1 cellular context compared by ENCODE assay signal in genomic region chr2:113080134-113080533, GRCh38.
A peak's percentile ranks its signal among the peaks of the same experiment; 100 is the strongest.
TF ChIP-seq lines count a peak whose summit lies in the region.

No MANE protein-coding gene starts in this region.

TF ChIP-seq in K562, 482 proteins besides CTCF, POLR2A, EP300 and RAD21 (continues in another document):
- TF ChIP-seq ZNF695 (CRISPR knock-in tag; IDR thresholded peaks at IDR 0.05) (no peak), DIDO1 (tag; IDR thresholded peaks at IDR 0.05; ENCODE audit: low read depth) (no peak), ARID3A (IDR thresholded peaks at IDR 0.05; ENCODE audit: borderline replicate concordance, low read depth, low read length) (no peak), STAT6 (CRISPR knock-in tag; IDR thresholded peaks at IDR 0.05) (no peak), ZNF511 (CRISPR knock-in tag; IDR thresholded peaks at IDR 0.05) (no peak), MAZ (CRISPR knock-in tag; conservative IDR thresholded peaks at IDR 0.05 in 1 of 2, IDR thresholded peaks at IDR 0.05 in 1 of 2) (peak in 1 of 2 experiments; percentile 61; a peak in 2 of 4 replicates), U2AF1 (optimal IDR thresholded peaks at IDR 0.05; ENCODE audit: low read depth, low read length) (no peak), STAG1 (CRISPR knock-in tag; IDR thresholded peaks at IDR 0.05; ENCODE audit: borderline replicate concordance) (peak; percentile 46; the same call in 1 of the 2 replicates), PATZ1 (CRISPR knock-in tag; IDR thresholded peaks at IDR 0.05; ENCODE audit: borderline replicate concordance) (no peak), SMC3 (conservative IDR thresholded peaks at IDR 0.05; ENCODE audit: insufficient read depth, low read depth, low read length) (peak; percentile 50; the same call in 1 of the 2 replicates), TFAP4 (CRISPR knock-in tag; IDR thresholded peaks at IDR 0.05; ENCODE audit: borderline replicate concordance) (no peak), JUNB (CRISPR knock-in tag; conservative IDR thresholded peaks at IDR 0.05) (no peak), PYGO2 (tag; IDR thresholded peaks at IDR 0.05) (no peak), CREB3L1 (IDR thresholded peaks at IDR 0.05; ENCODE audit: borderline replicate concordance, low read depth) (no peak), CXXC5 (CRISPR knock-in tag; IDR thresholded peaks at IDR 0.05) (peak; percentile 45; the same call in 1 of the 2 replicates), JUND (IDR thresholded peaks at IDR 0.05; ENCODE audit: borderline replicate concordance, low read depth, low read length) (peak; percentile 30; the same call in 1 of the 2 replicates), JUND (tag; IDR thresholded peaks at IDR 0.05; ENCODE audit: borderline replicate concordance, low read depth, low read length) (no peak; the same call in 2 of the 3 replicates), ZNF133 (CRISPR knock-in tag; IDR thresholded peaks at IDR 0.05) (no peak), DEAF1 (CRISPR knock-in tag; IDR thresholded peaks at IDR 0.05) (peak; percentile 84), L3MBTL2 (IDR thresholded peaks at IDR 0.05) (no peak), ZNF280A (IDR thresholded peaks at IDR 0.05; ENCODE audit: low read depth, partially characterized antibody) (no peak), GABPB2 (CRISPR knock-in tag; conservative IDR thresholded peaks at IDR 0.05) (no peak), NR4A1 (CRISPR knock-in tag; IDR thresholded peaks at IDR 0.05) (no peak), NR4A1 (tag; IDR thresholded peaks at IDR 0.05) (no peak), NCOR1 (IDR thresholded peaks at IDR 0.05) (no peak), KLF16 (IDR thresholded peaks at IDR 0.05) (no peak), PCBP1 (IDR thresholded peaks at IDR 0.05; ENCODE audit: low read depth, low read length, poor library complexity, severe bottlenecking) (no peak), TCFL5 (CRISPR knock-in tag; conservative IDR thresholded peaks at IDR 0.05) (no peak), ZNF408 (CRISPR knock-in tag; IDR thresholded peaks at IDR 0.05; ENCODE audit: low read depth) (no peak), ESRRA (IDR thresholded peaks at IDR 0.05; ENCODE audit: borderline replicate concordance, low read depth) (no peak), THRB (CRISPR knock-in tag; conservative IDR thresholded peaks at IDR 0.05) (no peak), ZBTB11 (CRISPR knock-in tag; IDR thresholded peaks at IDR 0.05) (no peak), THRA (IDR thresholded peaks at IDR 0.05) (no peak), EWSR1 (IDR thresholded peaks at IDR 0.05; ENCODE audit: borderline replicate concordance, low read depth, partially characterized antibody) (no peak), ATF3 (IDR thresholded peaks at IDR 0.05) (no peak), ATF3 (CRISPR knock-in tag; conservative IDR thresholded peaks at IDR 0.05) (no peak)
